8 cellular contexts compared by ENCODE assay signal in genomic region chr10:124093076-124093773, GRCh38. TPM values are rescaled to one million over a fixed set of nuclear protein-coding genes. Genes with fewer than 3 reads are reported as not detected.
DNase-seq lines count a peak whose midpoint lies in the region; ATAC-seq, FAIRE-seq and TF ChIP-seq lines count a peak whose summit lies in the region.

TSS of gene CHST15 (minus strand) at chr10:124093598. CDS start at chr10:124046212, 47,386 bp downstream.

- H3K4me3 ChIP-seq in heart right ventricle, result peak within 1 kb of the TSS; percentile 33 to 81 (median 68)
- H3K4me3 ChIP-seq in pancreas, result peak within 1 kb of the TSS; percentile 23 to 54 (median 42)

- H3K27me3 Mint-ChIP-seq in activated naive CD8-positive, alpha-beta T cell, result peaks cover 43% of the 10 kb centered on the region

- peak; percentile 46 for DNase-seq in GM10266 (ENCODE audit: extremely low spot score)
- peak; percentile 35 to 47 for DNase-seq in heart right ventricle
- peak; percentile 29 to 76 (median 56) for DNase-seq in pancreas
- DNase-seq in HCEC 1CT, result no peak
- no peak for DNase-seq in effector CD8-positive, alpha-beta T cell (lab: John Stamatoyannopoulos, UW)

- H3K36me3 ChIP-seq in heart right ventricle, result no peaks in the 10 kb centered on the region
- H3K36me3 ChIP-seq in pancreas, result no peaks in the 10 kb centered on the region

- peaks cover 0 to 51% (median 30%) of the 10 kb centered on the region in 9 donors for H3K4me1 ChIP-seq in heart right ventricle
- H3K4me1 ChIP-seq in pancreas, result peaks cover 0 to 4% (median 0%) of the 10 kb centered on the region in 3 donors

- no peak for FAIRE-seq in pancreas (lab: Jason Lieb, UNC)

- H3K27me3 ChIP-seq in heart right ventricle, result peaks cover 0 to 60% (median 36%) of the 10 kb centered on the region in 7 donors
- H3K27me3 ChIP-seq in pancreas, result no peaks in the 10 kb centered on the region

- H3K27ac ChIP-seq in heart right ventricle (peak within 1 kb of the TSS; percentile 56 to 97 (median 83)), pancreas (peak within 1 kb of the TSS; percentile 71 to 85 (median 80))

- no peaks in the 10 kb centered on the region for H3K9me3 Mint-ChIP-seq in activated naive CD8-positive, alpha-beta T cell (ENCODE audit: low read depth)

- ATAC-seq in HG02885 (IDR thresholded peaks at IDR 0.05; ENCODE audit: poor library complexity, unreplicated experiment) (peak; percentile 11), heart right ventricle (peak; percentile 25 to 55 (median 29)), pancreas (peak; percentile 8 to 44 (median 30)), GM19467 (IDR thresholded peaks at IDR 0.05; ENCODE audit: unreplicated experiment) (no peak)

- 0% methylated on average over 70 to 79 of the region's 79 CpGs for WGBS in heart right ventricle, 2 donors
- WGBS in pancreas, 2 donors, result 1 to 2% methylated on average over 40 to 79 of the region's 79 CpGs

- intact Hi-C loops in heart right ventricle (cut with DNase I) (loop anchor here in 1 of 10 donors (5.0 to 10.0 kb wide), 2 partner anchors 96 to 132 kb away; no protein-coding TSS in a partner anchor), pancreas (cut with DNase I) (no loop called here)

- H3K4me1 Mint-ChIP-seq in activated naive CD8-positive, alpha-beta T cell (ENCODE audit: low read depth), result peaks cover 1% of the 10 kb centered on the region

- H3K4me3 Mint-ChIP-seq in activated naive CD8-positive, alpha-beta T cell, result peak within 1 kb of the TSS; percentile 54

- TF ChIP-seq CTCF in GM10266 (IDR thresholded peaks at IDR 0.05; ENCODE audit: control insufficient read depth, insufficient read depth, low read depth, missing control alignments), result no peak
- peak in 1 of 9 donors; percentile 0 for TF ChIP-seq CTCF in heart right ventricle (IDR thresholded peaks at IDR 0.05)
- TF ChIP-seq CTCF in pancreas (IDR thresholded peaks at IDR 0.05), result no peak

- no peak within 1 kb of the TSS for H3K27ac Mint-ChIP-seq in activated naive CD8-positive, alpha-beta T cell

- H3K36me3 Mint-ChIP-seq in activated naive CD8-positive, alpha-beta T cell, result no peaks in the 10 kb centered on the region

- H3K9me3 ChIP-seq in heart right ventricle (peaks cover 0 to 6% (median 0%) of the 10 kb centered on the region in 11 donors), pancreas (no peaks in the 10 kb centered on the region)

RNA-seq across cellular contexts. Expression of gene CHST15, which starts in this region (rescaled TPM):
- total RNA-seq in heart right ventricle, result 10 to 100 TPM in 1 of 10 donors, 1 to 10 TPM in 9; 3.8 to 16.7 (median 5.1) TPM
- 1 to 10 TPM; 1.3 to 2.3 TPM for polyA plus RNA-seq in heart right ventricle
- total RNA-seq in pancreas, result 10 to 100 TPM in 5 of 6 donors, 1 to 10 TPM in 1; 9.4 to 17.3 (median 14.0) TPM
- polyA plus RNA-seq in pancreas, result 10 to 100 TPM in 1 of 2 donors, 1 to 10 TPM in 1; 4.8 to 12.4 TPM

Comparison
In these comparisons a context has a peak if more than half of its experiments do, and no peak if none do; other contexts are left out.
1. DNase-seq: peak in GM10266 (single experiment), heart right ventricle (2 of 2) and pancreas (6 of 6); none in HCEC 1CT (single experiment) and effector CD8-positive, alpha-beta T cell (single experiment).